In the genomic region with DNA sequence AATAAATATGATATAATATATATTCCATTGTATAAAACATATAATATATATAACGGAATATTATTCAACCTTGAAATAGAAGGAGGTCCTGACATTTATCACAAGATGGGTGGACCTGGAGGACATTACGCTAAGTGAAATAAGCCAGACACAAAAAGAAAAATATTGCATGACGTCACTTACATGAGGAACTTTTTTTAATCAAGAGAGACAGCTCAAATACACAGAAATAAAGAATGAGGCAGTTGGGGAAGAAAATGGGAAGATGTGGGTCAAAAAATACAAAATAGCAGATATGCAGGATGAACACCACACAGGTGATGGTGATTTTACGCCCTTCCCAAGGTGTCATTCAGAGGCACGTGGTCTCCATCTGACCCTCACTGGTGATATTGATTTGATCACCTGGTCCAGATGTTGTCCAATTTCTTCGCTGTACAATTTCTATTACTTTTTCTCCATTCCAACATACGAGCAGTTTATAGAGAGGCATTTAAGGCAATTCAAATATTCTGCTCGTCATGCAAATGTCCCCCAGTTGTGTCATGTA, we compare ENCODE assay signal across 8 cellular contexts. TPM values are rescaled to one million over a fixed set of nuclear protein-coding genes. Genes with fewer than 3 reads are reported as not detected.
DNase-seq lines count a peak whose midpoint lies in the region; ATAC-seq and TF ChIP-seq lines count a peak whose summit lies in the region.

No MANE protein-coding gene starts in this region.

- WGBS in esophagus, 2 donors = 27 to 30% methylated on average over 8 of the region's 8 CpGs

- no peaks in the 10 kb centered on the region for H3K4me1 ChIP-seq in esophagus (ENCODE audit: control insufficient read depth in 2 of 2, insufficient read depth in 2 of 2, low read length in 1 of 2)

- no peak for TF ChIP-seq POLR2A in GM18505 (IDR thresholded peaks at IDR 0.05; ENCODE audit: borderline replicate concordance, extremely low read depth, insufficient read depth, insufficient read length)

- H3K4me3 ChIP-seq in AG10803 (ENCODE audit: low read length) (peak overlapping the region; percentile 94), esophagus (ENCODE audit: low read depth in 1 of 2, low read length in 2 of 2) (peak overlapping the region; percentile 93 to 100)

- no peak for DNase-seq in AG10803 (ENCODE audit: low read depth)
- peak; percentile 10 for DNase-seq in RPMI7951 (ENCODE audit: low read depth)
- DNase-seq in osteocyte (ENCODE audit: extremely low spot score, unreplicated experiment) = no peak
- no peak for DNase-seq in activated CD4-positive, CD25-positive, alpha-beta regulatory T cell (lab: John Stamatoyannopoulos, UW)
- DNase-seq in stimulated activated CD8-positive, alpha-beta memory T cell treated with anti-CD3 and anti-CD28 coated beads, Interleukin-4, amount 100 ng/mL, for 48 hours = no peak

- ATAC-seq in GM21423 (IDR thresholded peaks at IDR 0.05; ENCODE audit: unreplicated experiment) = peak; percentile 11
- ATAC-seq in GM18505 (IDR thresholded peaks at IDR 0.05; ENCODE audit: unreplicated experiment) = no peak

- H3K27ac Mint-ChIP-seq in osteocyte (ENCODE audit: unreplicated experiment) = peak overlapping the region; percentile 95

- peaks cover 19% of the 10 kb centered on the region for H3K4me1 Mint-ChIP-seq in osteocyte (ENCODE audit: unreplicated experiment)

- H3K27me3 Mint-ChIP-seq in osteocyte (ENCODE audit: unreplicated experiment) = no peaks in the 10 kb centered on the region

- TF ChIP-seq CTCF in AG10803 (conservative IDR thresholded peaks at IDR 0.05; ENCODE audit: low read length) = no peak
- no peak for TF ChIP-seq CTCF in osteocyte (IDR thresholded peaks at IDR 0.05)

- H3K9me3 Mint-ChIP-seq in osteocyte (ENCODE audit: unreplicated experiment) = peaks cover 10% of the 10 kb centered on the region

- no peak overlapping the region for H3K27ac ChIP-seq in esophagus (ENCODE audit: low read depth in 2 of 2, low read length in 1 of 2)

- peak overlapping the region; percentile 96 for H3K4me3 Mint-ChIP-seq in osteocyte (ENCODE audit: unreplicated experiment)

- no peaks in the 10 kb centered on the region for H3K9me3 ChIP-seq in esophagus (ENCODE audit: control insufficient read depth in 2 of 2, insufficient read depth in 1 of 2, low read depth in 1 of 2, low read length in 1 of 2)

- peaks cover 22% of the 10 kb centered on the region for H3K36me3 Mint-ChIP-seq in osteocyte (ENCODE audit: unreplicated experiment)

- no peaks in the 10 kb centered on the region for H3K36me3 ChIP-seq in esophagus (ENCODE audit: control insufficient read depth in 2 of 2, insufficient read depth in 2 of 2, low read length in 1 of 2)

- no peaks in the 10 kb centered on the region for H3K27me3 ChIP-seq in esophagus (ENCODE audit: control insufficient read depth in 1 of 2, insufficient read depth in 2 of 2, low read length in 2 of 2)

RNA-seq across cellular contexts. Expression of a gene that starts 0.5 kb away (rescaled TPM):
- 14.0 and 15.3 TPM in 2 replicates for total RNA-seq in RPMI7951 (2014; rRNA removed; shearing (Covaris generic))
- polyA plus RNA-seq in esophagus = 10 to 100 TPM; 11.0 to 21.7 TPM
- 24.8 and 31.4 TPM in 2 replicates for total RNA-seq in osteocyte

RNA-seq across cellular contexts. Expression of a gene that starts 12.9 kb away (rescaled TPM):
- not detected in 2 replicates for total RNA-seq in RPMI7951 (2014; rRNA removed; shearing (Covaris generic))
- polyA plus RNA-seq in esophagus = not detected
- not detected in 2 replicates for total RNA-seq in osteocyte

RNA-seq across cellular contexts. Expression of a gene that starts 24.1 kb away (rescaled TPM):
- total RNA-seq in RPMI7951 (2014; rRNA removed; shearing (Covaris generic)) = not detected in 2 replicates
- polyA plus RNA-seq in esophagus = not detected
- total RNA-seq in osteocyte = not detected in 2 replicates

RNA-seq across cellular contexts. Expression of a gene that starts 32.4 kb away (rescaled TPM):
- total RNA-seq in RPMI7951 (2014; rRNA removed; shearing (Covaris generic)) = not detected in 2 replicates
- not detected for polyA plus RNA-seq in esophagus
- not detected in 2 replicates for total RNA-seq in osteocyte

RNA-seq across cellular contexts. Expression of a gene that starts 39.1 kb away (rescaled TPM):
- not detected in 2 replicates for total RNA-seq in RPMI7951 (2014; rRNA removed; shearing (Covaris generic))
- under 1 TPM in 1 of 2 donors, not detected in 1; 0.01 TPM for polyA plus RNA-seq in esophagus
- total RNA-seq in osteocyte = 0.86 and 1.1 TPM in 2 replicates
